ENCODE assay signal across 17 cellular contexts in the genomic region with DNA sequence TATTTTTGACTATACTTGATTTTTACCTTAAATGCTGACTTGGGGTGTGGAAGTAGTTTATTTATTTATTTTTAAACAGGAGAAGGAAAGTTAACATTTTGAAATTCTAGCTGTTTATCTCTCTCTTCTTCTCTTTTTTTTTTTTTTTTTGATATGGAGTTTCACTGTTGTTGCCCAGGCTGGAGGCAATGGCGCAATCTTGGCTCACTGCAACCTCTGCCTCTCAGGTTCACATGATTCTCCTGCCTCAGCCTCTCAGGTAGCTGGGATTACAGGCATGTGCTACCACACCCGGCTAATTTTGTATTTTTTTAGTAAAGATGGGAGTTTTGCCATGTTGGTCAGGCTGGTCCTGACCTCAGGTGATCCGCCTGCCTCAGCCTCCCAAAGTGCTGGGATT. TPM values are rescaled to one million over a fixed set of nuclear protein-coding genes. Genes with fewer than 3 reads are reported as not detected.
A peak's percentile ranks its signal among the peaks of the same experiment; 100 is the strongest.
DNase-seq lines count a peak whose midpoint lies in the region; ATAC-seq and TF ChIP-seq lines count a peak whose summit lies in the region.
"Had no signal": no experiment of that assay in that cellular context is flagged by ENCODE, and none has a peak within 500 bp of the region (broad histone marks: within the 10 kb centered on the region; RNA-seq: fewer than 3 reads in every experiment).

No MANE protein-coding gene starts in this region.

- 91% methylated on average over 3 of the region's 3 CpGs; no CpG with 5 or more reads in 1 of the 2 experiments for WGBS in endodermal cell (ENCODE audit: insufficient coverage in 1 of 2, insufficient read length in 1 of 2), 2 experiments
- 100% methylated on average over 3 of the region's 3 CpGs for WGBS in smooth muscle cell (ENCODE audit: low lambda C conversion rate)
- 88% methylated on average over 3 of the region's 3 CpGs for WGBS in suprapubic skin

- H4K20me1 ChIP-seq in smooth muscle cell (ENCODE audit: low read depth) (peaks cover 82% of the 10 kb centered on the region), PC-9 (ENCODE audit: insufficient read depth) (peaks cover 98% of the 10 kb centered on the region)

- H3K9ac ChIP-seq in endodermal cell (ENCODE audit: extremely low read depth, low read length, poor library complexity, severe bottlenecking) = no peak overlapping the region
- H3K9ac ChIP-seq in smooth muscle cell (ENCODE audit: low read depth) = no peak overlapping the region
- H3K9ac ChIP-seq: GM23248 had no signal

- POLR2A ChIA-PET in PC-9 (lab: Charles Lee; ENCODE audit: unreplicated experiment) = no interaction called here

- TF ChIP-seq EP300 in Ishikawa (IDR thresholded peaks at IDR 0.05; ENCODE audit: borderline replicate concordance) = no peak
- TF ChIP-seq EP300 in suprapubic skin (IDR thresholded peaks at IDR 0.05) = no peak

- no peak for TF ChIP-seq POLR2A in suprapubic skin (IDR thresholded peaks at IDR 0.05)

- peak overlapping the region; percentile 13 for H3K27ac Mint-ChIP-seq in activated T-cell treated with anti-CD3 and anti-CD28 coated beads, Interleukin-2, amount 50 U/mL, for 72 hours
- H3K27ac Mint-ChIP-seq in endodermal cell = peak overlapping the region; percentile 34

- no peak overlapping the region for H3K4me3 Mint-ChIP-seq in activated T-cell treated with anti-CD3 and anti-CD28 coated beads, Interleukin-2, amount 50 U/mL, for 72 hours
- H3K4me3 Mint-ChIP-seq in endodermal cell = no peak overlapping the region

- TF ChIP-seq CTCF in endodermal cell (conservative IDR thresholded peaks at IDR 0.05) = no peak
- TF ChIP-seq CTCF in smooth muscle cell (IDR thresholded peaks at IDR 0.05; ENCODE audit: borderline replicate concordance, insufficient read depth, poor library complexity, severe bottlenecking) = no peak
- TF ChIP-seq CTCF in PC-9 (conservative IDR thresholded peaks at IDR 0.05) = no peak
- TF ChIP-seq CTCF in suprapubic skin (IDR thresholded peaks at IDR 0.05) = no peak

- TF ChIP-seq RAD21 in Ishikawa (IDR thresholded peaks at IDR 0.05; ENCODE audit: low read depth) = no peak

- no peaks in the 10 kb centered on the region for H3K9me2 ChIP-seq in PC-9 (ENCODE audit: insufficient read depth)

- peaks cover 39% of the 10 kb centered on the region for H3K4me1 Mint-ChIP-seq in activated T-cell treated with anti-CD3 and anti-CD28 coated beads, Interleukin-2, amount 50 U/mL, for 72 hours (ENCODE audit: low read depth)
- H3K4me1 Mint-ChIP-seq in endodermal cell = peaks cover 19% of the 10 kb centered on the region

- H3K9me3 ChIP-seq in endodermal cell (ENCODE audit: control insufficient read depth, low read length) (no peaks in the 10 kb centered on the region), smooth muscle cell (replicated peaks; ENCODE audit: low read depth) (no peaks in the 10 kb centered on the region), PC-9 (ENCODE audit: insufficient read depth, low read depth) (no peaks in the 10 kb centered on the region), suprapubic skin (no peaks in the 10 kb centered on the region)

- H3K4me2 ChIP-seq in smooth muscle cell (no peak overlapping the region), PC-9 (no peak overlapping the region)

- H3K4me3 ChIP-seq in endodermal cell (ENCODE audit: low read length) (no peak overlapping the region), smooth muscle cell (no peak overlapping the region), PC-9 (no peak overlapping the region), suprapubic skin (no peak overlapping the region)
- H3K4me3 ChIP-seq: GM23248 had no signal

- no peak for ATAC-seq in activated T-cell treated with anti-CD3 and anti-CD28 coated beads, Interleukin-2, amount 50 U/mL, for 72 hours (replicated peaks in 1 of 2)
- ATAC-seq: HCT116 had no signal

- H3F3A ChIP-seq in smooth muscle cell (ENCODE audit: low read depth) (no peaks in the 10 kb centered on the region), PC-9 (ENCODE audit: insufficient read depth, low read depth) (peaks cover 89% of the 10 kb centered on the region)

- peaks cover 81% of the 10 kb centered on the region for H3K36me3 ChIP-seq in endodermal cell (ENCODE audit: control insufficient read depth, insufficient read depth, low read length)
- peaks cover 8% of the 10 kb centered on the region for H3K36me3 ChIP-seq in smooth muscle cell (ENCODE audit: low read depth)
- H3K36me3 ChIP-seq in PC-9 (ENCODE audit: low read depth) = peaks cover 75% of the 10 kb centered on the region
- H3K36me3 ChIP-seq in suprapubic skin = peaks cover 43% of the 10 kb centered on the region

- no peaks in the 10 kb centered on the region for H3K27me3 ChIP-seq in endodermal cell (ENCODE audit: control insufficient read depth, insufficient read depth, low read length, poor library complexity, severe bottlenecking)
- no peaks in the 10 kb centered on the region for H3K27me3 ChIP-seq in smooth muscle cell (ENCODE audit: low read depth)
- H3K27me3 ChIP-seq in PC-9 (ENCODE audit: insufficient read depth, low read depth) = no peaks in the 10 kb centered on the region
- H3K27me3 ChIP-seq in suprapubic skin = no peaks in the 10 kb centered on the region

- H3K79me2 ChIP-seq in smooth muscle cell (ENCODE audit: low read depth) = peaks cover 79% of the 10 kb centered on the region
- H3K79me2 ChIP-seq in PC-9 (ENCODE audit: low read depth) = peaks cover 98% of the 10 kb centered on the region

- DNase-seq in activated T-cell treated with anti-CD3 and anti-CD28 coated beads, Interleukin-2, amount 50 U/mL, for 72 hours = no peak
- DNase-seq in activated T-cell treated with anti-CD3 and anti-CD28 coated beads, Interleukin-2, amount 50 U/mL, for 1 hour = no peak
- no peak for DNase-seq in endodermal cell
- no peak for DNase-seq in smooth muscle cell (lab: John Stamatoyannopoulos, UW; ENCODE audit: unreplicated experiment)
- DNase-seq in PC-9 = no peak
- no peak for DNase-seq in suprapubic skin (ENCODE audit: low spot score in 2 of 2)
- DNase-seq: C1 segment of cervical spinal cord; GF-D8; GM23248; KG1; NCI-H1436; NCI-H2029 treated with DMSO at 0.1 percent for 48 hours; NCI-H2171 treated with DMSO at 0.1 percent for 48 hours; NCI-H446 treated with DMSO at 0.1 percent for 48 hours; NK-92 treated with Interleukin-12 subunit alpha and Interleukin-12 subunit beta, amount 100 ng/mL, for 24 hours had no signal

- intact Hi-C loops in PC-9 (cut with micrococcal nuclease; ENCODE audit: unreplicated experiment) = no loop called here

- H2AFZ ChIP-seq in smooth muscle cell (ENCODE audit: low read depth) (no peak overlapping the region), PC-9 (no peak overlapping the region)
- H2AFZ ChIP-seq: GM23248 had no signal

- no peaks in the 10 kb centered on the region for H3K9me3 Mint-ChIP-seq in activated T-cell treated with anti-CD3 and anti-CD28 coated beads, Interleukin-2, amount 50 U/mL, for 72 hours
- H3K9me3 Mint-ChIP-seq in endodermal cell = no peaks in the 10 kb centered on the region

- no peak overlapping the region for H3K27ac ChIP-seq in endodermal cell (ENCODE audit: low read depth, low read length)
- H3K27ac ChIP-seq in smooth muscle cell (ENCODE audit: low read depth) = peak overlapping the region; percentile 37
- no peak overlapping the region for H3K27ac ChIP-seq in PC-9
- H3K27ac ChIP-seq in suprapubic skin = no peak overlapping the region

- BruUV-seq in PC-9 (replicated peaks; lab: Mats Ljungman, UMichigan) = no TSS peak

- no peaks in the 10 kb centered on the region for H3K27me3 Mint-ChIP-seq in activated T-cell treated with anti-CD3 and anti-CD28 coated beads, Interleukin-2, amount 50 U/mL, for 72 hours (ENCODE audit: low read depth)
- no peaks in the 10 kb centered on the region for H3K27me3 Mint-ChIP-seq in endodermal cell (ENCODE audit: insufficient read depth)

- no peaks in the 10 kb centered on the region for H3K4me1 ChIP-seq in endodermal cell (ENCODE audit: control insufficient read depth, insufficient read depth, low read length)
- no peaks in the 10 kb centered on the region for H3K4me1 ChIP-seq in smooth muscle cell (ENCODE audit: low read depth)
- H3K4me1 ChIP-seq in PC-9 (replicated peaks; ENCODE audit: insufficient read depth) = peaks cover 24% of the 10 kb centered on the region
- H3K4me1 ChIP-seq in suprapubic skin = no peaks in the 10 kb centered on the region

- H3K36me3 Mint-ChIP-seq in activated T-cell treated with anti-CD3 and anti-CD28 coated beads, Interleukin-2, amount 50 U/mL, for 72 hours (ENCODE audit: insufficient read depth in 2 of 2) = peaks cover 12 to 43% of the 10 kb centered on the region in 2 donors
- H3K36me3 Mint-ChIP-seq in endodermal cell (ENCODE audit: low read depth) = peaks cover 68% of the 10 kb centered on the region

- CTCF ChIA-PET in PC-9 (lab: Charles Lee) = no interaction called here

TF ChIP-seq in Ishikawa, 13 proteins besides CTCF, POLR2A, EP300 and RAD21:
- TF ChIP-seq CEBPB (IDR thresholded peaks at IDR 0.05) (peak; percentile 13; the same call in 1 of the 2 replicates), MAX (IDR thresholded peaks at IDR 0.05) (no peak)

RNA-seq across cellular contexts. Expression of gene WDR43, which starts 11.1 kb away (rescaled TPM):
- 100 to 1,000 TPM in 1 of 2 donors, 10 to 100 TPM in 1; 75.0 to 110 TPM for total RNA-seq in activated T-cell treated with anti-CD3 and anti-CD28 coated beads, Interleukin-2, amount 50 U/mL, for 72 hours
- total RNA-seq in endodermal cell = 10 to 100 TPM; 64.3 to 77.7 TPM
- polyA plus RNA-seq in endodermal cell (2013, experiment 1 of 2) = 33.6 TPM
- polyA plus RNA-seq in endodermal cell (2013, experiment 2 of 2) = 31.3 TPM
- 37.8 and 44.9 TPM in 2 replicates for total RNA-seq in smooth muscle cell
- 12.5 and 27.5 TPM in 2 replicates for polyA plus RNA-seq in smooth muscle cell
- 37.1 and 57.9 TPM in 2 replicates for total RNA-seq in PC-9 (2021)
- 10 to 100 TPM; 49.3 to 92.5 (median 62.2) TPM for total RNA-seq in suprapubic skin

RNA-seq across cellular contexts. Expression of gene TRMT61B, which starts 35.4 kb away (rescaled TPM):
- total RNA-seq in activated T-cell treated with anti-CD3 and anti-CD28 coated beads, Interleukin-2, amount 50 U/mL, for 72 hours = 10 to 100 TPM; 18.5 to 20.5 TPM
- total RNA-seq in endodermal cell (10 to 100 TPM; 19.9 to 22.4 TPM), smooth muscle cell (6.5 and 13.1 TPM in 2 replicates), PC-9 (2021) (15.7 and 21.1 TPM in 2 replicates), suprapubic skin (10 to 100 TPM in 3 of 4 donors, 1 to 10 TPM in 1; 9.4 to 14.5 (median 10.8) TPM)
- 24.4 TPM for polyA plus RNA-seq in endodermal cell (2013, experiment 1 of 2)
- 26.8 TPM for polyA plus RNA-seq in endodermal cell (2013, experiment 2 of 2)
- polyA plus RNA-seq in smooth muscle cell = 8.5 and 9.7 TPM in 2 replicates
